In genomic region chr12:93287152-93287551, GRCh38 we compare ENCODE assay signal across 16 cellular contexts.
DNase-seq lines count a peak whose midpoint lies in the region; ATAC-seq, FAIRE-seq and TF ChIP-seq lines count a peak whose summit lies in the region.
"Had no signal": no experiment of that assay in that cellular context is flagged by ENCODE, and none has a peak within 500 bp of the region (broad histone marks: within the 10 kb centered on the region; RNA-seq: fewer than 3 reads in every experiment).

No MANE protein-coding gene starts in this region.

- H4K20me1 ChIP-seq in HCT116 (ENCODE audit: insufficient read depth) (no peaks in the 10 kb centered on the region), K562 (replicated peaks; ENCODE audit: control insufficient read depth, insufficient read depth, low read length) (no peaks in the 10 kb centered on the region), keratinocyte (ENCODE audit: control insufficient read depth, extremely low read depth, insufficient read depth, low read length) (no peaks in the 10 kb centered on the region)

- H3K36me3 ChIP-seq in HCT116 (ENCODE audit: control insufficient read depth in 1 of 2, insufficient read depth in 2 of 2, low read length in 2 of 2) (no peaks in the 10 kb centered on the region), K562 (ENCODE audit: control insufficient read depth, insufficient read depth, low read length) (no peaks in the 10 kb centered on the region), keratinocyte (ENCODE audit: control insufficient read depth in 2 of 2, extremely low read depth in 1 of 2, insufficient read depth in 2 of 2, low read length in 2 of 2) (no peaks in the 10 kb centered on the region), suprapubic skin (no peaks in the 10 kb centered on the region)
- H3K36me3 ChIP-seq: BE2C, Peyer's patch had no signal

- H3K4me3 ChIP-seq in HCT116 (replicated peaks in 1 of 2; ENCODE audit: low read depth in 1 of 2, low read length in 2 of 2) (no peak overlapping the region), K562 (no peak overlapping the region), keratinocyte (ENCODE audit: control insufficient read depth in 2 of 3, extremely low read depth in 1 of 3, insufficient read depth in 2 of 3, low read depth in 1 of 3, low read length in 3 of 3) (no peak overlapping the region), suprapubic skin (no peak overlapping the region)
- H3K4me3 ChIP-seq: Peyer's patch, SK-N-MC had no signal

- TF ChIP-seq POLR2A in HCT116 (IDR thresholded peaks at IDR 0.05; ENCODE audit: borderline replicate concordance, extremely low read depth, insufficient read depth, insufficient read length) = no peak
- no peak for TF ChIP-seq POLR2A in K562 (conservative IDR thresholded peaks at IDR 0.05)
- no peak for TF ChIP-seq POLR2A in suprapubic skin (IDR thresholded peaks at IDR 0.05)

- FAIRE-seq in K562 (lab: Jason Lieb, UNC) (no peak), keratinocyte (lab: Jason Lieb, UNC) (peak; percentile 5)

- dilution Hi-C loops in keratinocyte (cut with MboI; ENCODE audit: extremely low pct_ligation_motif_present, low sequenced_read_pairs) = no loop called here

- no peaks in the 10 kb centered on the region for H3K27me3 ChIP-seq in HCT116 (ENCODE audit: insufficient read depth, low read length)
- H3K27me3 ChIP-seq in K562 (ENCODE audit: control insufficient read depth in 2 of 2, insufficient read depth in 2 of 2, low read length in 2 of 2) = no peaks in the 10 kb centered on the region
- no peaks in the 10 kb centered on the region for H3K27me3 ChIP-seq in keratinocyte (ENCODE audit: control insufficient read depth, extremely low read depth, insufficient read depth, low read length)
- H3K27me3 ChIP-seq in suprapubic skin = no peaks in the 10 kb centered on the region
- H3K27me3 ChIP-seq: BE2C, Peyer's patch had no signal

- TF ChIP-seq EP300 in K562 (IDR thresholded peaks at IDR 0.05; ENCODE audit: low read length) (no peak), suprapubic skin (IDR thresholded peaks at IDR 0.05) (no peak)

- no peaks in the 10 kb centered on the region for H3K9me2 ChIP-seq in HCT116 (ENCODE audit: insufficient read depth)

- H3K9me1 ChIP-seq in K562 (ENCODE audit: control insufficient read depth, insufficient read depth, low read length) (no peaks in the 10 kb centered on the region), keratinocyte (ENCODE audit: control insufficient read depth, extremely low read depth, insufficient read depth, low read length) (no peaks in the 10 kb centered on the region)

- H3K4me1 ChIP-seq in HCT116 (ENCODE audit: control insufficient read depth in 1 of 2, insufficient read depth in 2 of 2, low read length in 2 of 2) (peaks cover 0 to 3% of the 10 kb centered on the region in 2 experiments; a peak in 1 of 4 replicates), K562 (replicated peaks in 1 of 2; ENCODE audit: control insufficient read depth in 2 of 2, insufficient read depth in 2 of 2, low read length in 2 of 2) (no peaks in the 10 kb centered on the region; a peak in 2 of 5 replicates), keratinocyte (ENCODE audit: control insufficient read depth, extremely low read depth, insufficient read depth, low read length) (no peaks in the 10 kb centered on the region), suprapubic skin (no peaks in the 10 kb centered on the region)
- H3K4me1 ChIP-seq: Peyer's patch had no signal

- BruUV-seq in HCT116 (replicated peaks; lab: Mats Ljungman, UMichigan) (no TSS peak), K562 (replicated peaks; lab: Mats Ljungman, UMichigan) (no TSS peak)

- H3K9ac ChIP-seq in HCT116 (ENCODE audit: low read length) (no peak overlapping the region), K562 (ENCODE audit: insufficient read depth in 1 of 2, low read depth in 2 of 2, low read length in 2 of 2) (no peak overlapping the region), keratinocyte (ENCODE audit: control insufficient read depth, extremely low read depth, insufficient read depth, low read length) (no peak overlapping the region)

- intact Hi-C loops in HCT116 (cut with micrococcal nuclease) = no loop called here
- intact Hi-C loops in K562 (cut with micrococcal nuclease) = no loop called here

- in situ Hi-C loops in K562 (cut with MboI) = no loop called here

- RAD21 ChIA-PET in HCT116 (lab: Charles Lee; ENCODE audit: low non-redundant PET in 1 of 2, low total read pairs in 2 of 2, uncharacterized antibody in 2 of 2, unreplicated experiment in 2 of 2) = no interaction called here

- CTCF ChIA-PET in HCT116 (lab: Charles Lee) (no interaction called here), K562 (lab: Yijun Ruan, JAX; ENCODE audit: low intra/inter-chr PET ratio) (no interaction called here)

- DNase-seq in HCT116 (ENCODE audit: low read depth, low spot score) = no peak
- no peak for DNase-seq in K562 (ENCODE audit: extremely low read depth in 1 of 4, low spot score in 3 of 4)
- no peak for DNase-seq in keratinocyte (ENCODE audit: low read depth, low spot score)
- DNase-seq in suprapubic skin (ENCODE audit: low spot score in 2 of 2) = no peak
- no peak for DNase-seq in DMS114 treated with DMSO at 0.1 percent for 48 hours (lab: John Stamatoyannopoulos, UW; ENCODE audit: unreplicated experiment)
- no peak for DNase-seq in OCI-M1 (lab: John Stamatoyannopoulos, UW)
- DNase-seq: BE2C; CD4-positive, alpha-beta T cell; H7; MV-4-11; NCI-H2081 treated with DMSO at 0.1 percent for 48 hours; NCI-H510A treated with DMSO at 0.1 percent for 48 hours; Peyer's patch had no signal

- H3K9me3 ChIP-seq in HCT116 (ENCODE audit: control insufficient read depth in 1 of 2, insufficient read depth in 1 of 2, low read depth in 1 of 2, low read length in 2 of 2) (no peaks in the 10 kb centered on the region), K562 (replicated peaks; ENCODE audit: control insufficient read depth, insufficient read depth, low read depth, low read length) (no peaks in the 10 kb centered on the region), keratinocyte (ENCODE audit: control insufficient read depth, low read depth, low read length) (no peaks in the 10 kb centered on the region), suprapubic skin (no peaks in the 10 kb centered on the region)
- H3K9me3 ChIP-seq: BE2C, Peyer's patch had no signal

- no peak for TF ChIP-seq CTCF in HCT116 (IDR thresholded peaks at IDR 0.05 in 2 of 3, conservative IDR thresholded peaks at IDR 0.05 in 1 of 3; ENCODE audit: borderline replicate concordance in 1 of 3, insufficient read depth in 1 of 3, low read depth in 2 of 3, low read length in 2 of 3)
- no peak for TF ChIP-seq CTCF in K562 (IDR thresholded peaks at IDR 0.05 in 2 of 3, conservative IDR thresholded peaks at IDR 0.05 in 1 of 3; ENCODE audit: insufficient read depth in 2 of 3, low read depth in 1 of 3, low read length in 3 of 3)
- TF ChIP-seq CTCF in keratinocyte (optimal IDR thresholded peaks at IDR 0.05 in 1 of 3, IDR thresholded peaks at IDR 0.05 in 1 of 3, conservative IDR thresholded peaks at IDR 0.05 in 1 of 3; ENCODE audit: extremely low read depth in 1 of 3, insufficient read depth in 2 of 3, low read length in 3 of 3) = no peak
- no peak for TF ChIP-seq CTCF in suprapubic skin (IDR thresholded peaks at IDR 0.05)

- no peak for TF ChIP-seq RAD21 in HCT116 (IDR thresholded peaks at IDR 0.05; ENCODE audit: low read depth)
- no peak for TF ChIP-seq RAD21 in K562 (CRISPR knock-in tag; conservative IDR thresholded peaks at IDR 0.05 in 1 of 2, IDR thresholded peaks at IDR 0.05 in 1 of 2)

- WGBS in K562 (ENCODE audit: insufficient coverage, low coverage, missing lambda C conversion rate) = 46% methylated on average over 3 of the region's 3 CpGs
- 85% methylated on average over 3 of the region's 3 CpGs for WGBS in suprapubic skin

- ATAC-seq in HCT116 (no peak), K562 (peak; percentile 79), GM19035 (IDR thresholded peaks at IDR 0.05; ENCODE audit: unreplicated experiment) (no peak)
- ATAC-seq: Right ventricle myocardium inferior had no signal

- H3K27ac ChIP-seq in HCT116 (ENCODE audit: low read depth, low read length) (no peak overlapping the region), K562 (ENCODE audit: extremely low read depth, low read depth, low read length) (no peak overlapping the region), keratinocyte (ENCODE audit: control insufficient read depth, insufficient read depth, low read length) (no peak overlapping the region), suprapubic skin (no peak overlapping the region)
- H3K27ac ChIP-seq: Peyer's patch, SK-N-MC had no signal

- H3K4me2 ChIP-seq in HCT116 (ENCODE audit: low read length) (no peak overlapping the region), K562 (ENCODE audit: insufficient read depth, low read length) (no peak overlapping the region), keratinocyte (ENCODE audit: control insufficient read depth, extremely low read depth, insufficient read depth, low read depth, low read length) (no peak overlapping the region)

- POLR2A ChIA-PET in HCT116 (lab: Charles Lee) = no interaction called here
- POLR2A ChIA-PET in K562 (lab: Yijun Ruan, JAX) = no interaction called here

- H2AFZ ChIP-seq in HCT116 (ENCODE audit: low read depth, low read length, poor library complexity, severe bottlenecking) = peak overlapping the region; percentile 54
- H2AFZ ChIP-seq in K562 (ENCODE audit: low read depth, low read length) = 0 out of 2 replicates have a peak overlapping the region, but pooled peaks have one; percentile 36
- H2AFZ ChIP-seq in keratinocyte (ENCODE audit: control insufficient read depth, low read length) = no peak overlapping the region

- H3K79me2 ChIP-seq in HCT116 (ENCODE audit: insufficient read depth, low read length) = no peaks in the 10 kb centered on the region
- H3K79me2 ChIP-seq in K562 (ENCODE audit: control insufficient read depth, insufficient read depth, low read length) = no peaks in the 10 kb centered on the region
- no peaks in the 10 kb centered on the region for H3K79me2 ChIP-seq in keratinocyte (ENCODE audit: control insufficient read depth, insufficient read depth, low read length)

TF ChIP-seq in HCT116, 20 proteins besides CTCF, POLR2A, EP300 and RAD21 (continues in another document):
- TF ChIP-seq YY1 (IDR thresholded peaks at IDR 0.05; ENCODE audit: extremely low read depth, insufficient replicate concordance, low read depth, low read length) (no peak), MAX (IDR thresholded peaks at IDR 0.05) (no peak), EZH2phosphoT487 (IDR thresholded peaks at IDR 0.05; ENCODE audit: borderline replicate concordance) (no peak), EGR1 (IDR thresholded peaks at IDR 0.05; ENCODE audit: low read depth) (no peak)

TF ChIP-seq in K562, 482 proteins besides CTCF, POLR2A, EP300 and RAD21 (continues in another document):
- no peak for TF ChIP-seq SAP30 (IDR thresholded peaks at IDR 0.05; ENCODE audit: borderline replicate concordance, insufficient read depth, low read depth, low read length, poor library complexity, severe bottlenecking)

Comparison
In these comparisons a context has a peak if more than half of its experiments do, and no peak if none do; other contexts are left out.
1. Of the 22 proteins assayed by ChIP-seq in both K562 and HCT116: peak only in K562: JUND; only in HCT116: none; in both: none; in neither: 20; mixed calls (peak in some experiments, not most) for 1.